ENCODE assay signal across 1 cellular context in the genomic region with DNA sequence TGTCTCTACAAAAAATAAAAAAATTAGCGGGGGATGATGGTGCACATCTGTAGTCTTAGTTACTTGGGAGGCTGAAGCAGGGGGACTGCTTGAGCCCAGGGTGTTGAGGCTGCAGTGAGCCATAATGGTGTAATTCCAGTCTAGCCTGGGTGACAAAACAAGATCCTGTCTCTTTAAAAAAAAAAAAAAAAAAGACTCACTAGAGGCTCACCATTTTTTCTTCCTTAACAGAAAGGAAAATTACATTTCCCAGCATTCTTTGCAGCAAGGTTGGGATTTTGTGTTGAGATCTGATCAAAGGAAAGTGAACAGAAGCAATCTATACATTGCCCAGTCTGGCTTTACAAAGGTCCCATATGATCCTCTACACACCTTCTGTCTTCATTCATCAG.
TF ChIP-seq lines count a peak whose summit lies in the region.

No MANE protein-coding gene starts in this region.

TF ChIP-seq in GM12878, 131 proteins besides CTCF, POLR2A, EP300 and RAD21:
- TF ChIP-seq, protein P1, sequence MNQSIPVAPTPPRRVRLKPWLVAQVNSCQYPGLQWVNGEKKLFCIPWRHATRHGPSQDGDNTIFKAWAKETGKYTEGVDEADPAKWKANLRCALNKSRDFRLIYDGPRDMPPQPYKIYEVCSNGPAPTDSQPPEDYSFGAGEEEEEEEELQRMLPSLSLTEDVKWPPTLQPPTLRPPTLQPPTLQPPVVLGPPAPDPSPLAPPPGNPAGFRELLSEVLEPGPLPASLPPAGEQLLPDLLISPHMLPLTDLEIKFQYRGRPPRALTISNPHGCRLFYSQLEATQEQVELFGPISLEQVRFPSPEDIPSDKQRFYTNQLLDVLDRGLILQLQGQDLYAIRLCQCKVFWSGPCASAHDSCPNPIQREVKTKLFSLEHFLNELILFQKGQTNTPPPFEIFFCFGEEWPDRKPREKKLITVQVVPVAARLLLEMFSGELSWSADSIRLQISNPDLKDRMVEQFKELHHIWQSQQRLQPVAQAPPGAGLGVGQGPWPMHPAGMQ (IDR thresholded peaks at IDR 0.05; ENCODE audit: borderline replicate concordance) = no peak
- TF ChIP-seq ZNF384 (IDR thresholded peaks at IDR 0.05; ENCODE audit: borderline replicate concordance, low read depth, low read length) = 0 out of 2 replicates have a peak, but pooled peaks have one; percentile 25
